Comparison of ENCODE assay signal across 12 cellular contexts in genomic region chr5:157027663-157028062, GRCh38. TPM values are rescaled to one million over a fixed set of nuclear protein-coding genes. Genes with fewer than 3 reads are reported as not detected.
DNase-seq lines count a peak whose midpoint lies in the region; ATAC-seq lines count a peak whose summit lies in the region.
"Not testable (repeated sequence)": the region's sequence is repeated elsewhere in the genome, so short reads cannot be mapped to it uniquely, and the experiment has no call there.
"Had no signal": no experiment of that assay in that cellular context is flagged by ENCODE, and none has a peak within 500 bp of the region (broad histone marks: within the 10 kb centered on the region; RNA-seq: fewer than 3 reads in every experiment).

No MANE protein-coding gene starts in this region.

- peaks cover 86% of the 10 kb centered on the region for H3K4me1 Mint-ChIP-seq in activated CD8-positive, alpha-beta T cell treated with anti-CD3 and anti-CD28 coated beads, Interleukin-2, amount 10 ng/mL, durations not matched to agents 7 days and 5 days (ENCODE audit: low read depth)

- H3K9me3 Mint-ChIP-seq in activated CD8-positive, alpha-beta T cell treated with anti-CD3 and anti-CD28 coated beads, Interleukin-2, amount 10 ng/mL, durations not matched to agents 7 days and 5 days (ENCODE audit: insufficient read depth): not testable (repeated sequence)

- H3K36me3 Mint-ChIP-seq in activated CD8-positive, alpha-beta T cell treated with anti-CD3 and anti-CD28 coated beads, Interleukin-2, amount 10 ng/mL, durations not matched to agents 7 days and 5 days (ENCODE audit: low read depth): peaks cover 60% of the 10 kb centered on the region

- POLR2A ChIA-PET in activated CD8-positive, alpha-beta T cell treated with anti-CD3 and anti-CD28 coated beads, Interleukin-2, amount 10 ng/mL, durations not matched to agents 7 days and 5 days (lab: Charles Lee): interaction anchor here (1.4 kb wide), 1 partner anchor 81 kb away, joined by 5 read pairs; the partner anchor contains the start of gene HAVCR2

- not testable (repeated sequence) for H3K4me3 Mint-ChIP-seq in activated CD8-positive, alpha-beta T cell treated with anti-CD3 and anti-CD28 coated beads, Interleukin-2, amount 10 ng/mL, durations not matched to agents 7 days and 5 days

- peak overlapping the region; percentile 81 for H3K27ac Mint-ChIP-seq in activated CD8-positive, alpha-beta T cell treated with anti-CD3 and anti-CD28 coated beads, Interleukin-2, amount 10 ng/mL, durations not matched to agents 7 days and 5 days

- peak; percentile 41 for DNase-seq in activated CD8-positive, alpha-beta T cell treated with anti-CD3 and anti-CD28 coated beads, Interleukin-2, amount 10 ng/mL, durations not matched to agents 7 days and 5 days

- CTCF ChIA-PET in activated CD8-positive, alpha-beta T cell treated with anti-CD3 and anti-CD28 coated beads, Interleukin-2, amount 10 ng/mL, durations not matched to agents 7 days and 5 days (lab: Charles Lee): interaction anchor here (0.8 to 4.6 kb wide), 15 partner anchors 11 to 211 kb away, joined by 3 to 44 read pairs (median 4); partner anchors contain the start of gene MED7

- ATAC-seq in GM18511 (IDR thresholded peaks at IDR 0.05; ENCODE audit: unreplicated experiment) (peak; percentile 89), GM19324 (IDR thresholded peaks at IDR 0.05; ENCODE audit: low FRiP score, unreplicated experiment) (peak; percentile 69), GM21447 (IDR thresholded peaks at IDR 0.05; ENCODE audit: unreplicated experiment) (peak; percentile 93), HG02759 (IDR thresholded peaks at IDR 0.05; ENCODE audit: unreplicated experiment) (peak; percentile 80), HG03066 (IDR thresholded peaks at IDR 0.05; ENCODE audit: low read depth, unreplicated experiment) (peak; percentile 94), HG03460 (IDR thresholded peaks at IDR 0.05; ENCODE audit: unreplicated experiment) (peak; percentile 89)
- ATAC-seq in activated CD8-positive, alpha-beta T cell treated with anti-CD3 and anti-CD28 coated beads, Interleukin-2, amount 10 ng/mL, durations not matched to agents 7 days and 5 days: peak; percentile 30

- not testable (repeated sequence) for H3K27me3 Mint-ChIP-seq in activated CD8-positive, alpha-beta T cell treated with anti-CD3 and anti-CD28 coated beads, Interleukin-2, amount 10 ng/mL, durations not matched to agents 7 days and 5 days (ENCODE audit: low read depth)

RNA-seq across cellular contexts. Expression of gene HAVCR1, which starts 31.3 kb away (rescaled TPM):
- total RNA-seq in activated CD8-positive, alpha-beta T cell treated with anti-CD3 and anti-CD28 coated beads, Interleukin-2, amount 10 ng/mL, durations not matched to agents 7 days and 5 days: 1 to 10 TPM; 2.8 to 2.9 TPM
- total RNA-seq: Daoy, H7, HT1080, lower leg skin, NCI-H460 had no signal

Comparison
In these comparisons a context has a peak if more than half of its experiments do, and no peak if none do; other contexts are left out.
1. Peak in every context shown above with its lines: DNase-seq and ATAC-seq.
2. ATAC-seq: peak in every context shown above with its lines; median percentile 94 in HG03066; 93 in GM21447; 89 in GM18511; 89 in HG03460; 80 in HG02759; 69 in GM19324; 30 in activated CD8-positive, alpha-beta T cell treated with anti-CD3 and anti-CD28 coated beads, Interleukin-2, amount 10 ng/mL, durations not matched to agents 7 days and 5 days.